ENCODE assay signal across 24 cellular contexts in the genomic region with DNA sequence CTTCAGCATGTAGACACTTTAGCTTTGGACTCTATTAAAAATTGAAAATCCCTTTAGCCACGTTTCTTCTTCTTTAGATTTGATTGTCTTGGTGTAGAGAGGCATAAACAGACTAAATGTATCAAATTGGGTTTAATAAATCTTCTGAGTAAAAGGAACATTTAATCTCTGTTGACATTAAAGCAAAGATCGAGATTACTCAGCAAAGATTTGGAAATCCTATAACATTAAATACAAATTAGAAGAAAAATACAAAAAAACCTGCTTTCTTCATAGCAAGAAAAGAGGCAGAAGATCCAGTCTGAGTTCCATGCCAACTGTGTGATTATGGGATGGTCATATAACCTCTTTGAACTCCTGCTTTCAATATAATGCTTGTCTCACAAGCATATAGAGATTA.
"Had no signal": no experiment of that assay in that cellular context is flagged by ENCODE, and none has a peak within 500 bp of the region (broad histone marks: within the 10 kb centered on the region; RNA-seq: fewer than 3 reads in every experiment).

No MANE protein-coding gene starts in this region.

- H3K36me3 ChIP-seq: esophagus squamous epithelium, gastrocnemius medialis, heart left ventricle, left lung, neural progenitor cell, prostate gland, right atrium auricular region, stomach, thyroid gland had no signal

- H2AFZ ChIP-seq: hepatocyte, neural progenitor cell had no signal

- H3K9ac ChIP-seq: neural progenitor cell had no signal

- H3K27ac Mint-ChIP-seq: effector memory CD8-positive, alpha-beta T cell; naive thymus-derived CD4-positive, alpha-beta T cell; nephron; neural progenitor cell; stimulated activated effector memory CD8-positive, alpha-beta T cell treated with anti-CD3 and anti-CD28 coated beads, Interleukin-12 subunit alpha, Interleukin-12 subunit beta, amount 100 ng/mL, for 72 hours had no signal

- H3K27ac ChIP-seq: gastrocnemius medialis, heart left ventricle, hepatocyte, left lung, neural progenitor cell, prostate gland, right atrium auricular region, stomach, thyroid gland had no signal

- H3K9me3 Mint-ChIP-seq: naive thymus-derived CD4-positive, alpha-beta T cell; nephron; neural progenitor cell; stimulated activated effector memory CD8-positive, alpha-beta T cell treated with anti-CD3 and anti-CD28 coated beads, Interleukin-12 subunit alpha, Interleukin-12 subunit beta, amount 100 ng/mL, for 72 hours had no signal

- H3K4me1 Mint-ChIP-seq: naive thymus-derived CD4-positive, alpha-beta T cell; neural progenitor cell; stimulated activated effector memory CD8-positive, alpha-beta T cell treated with anti-CD3 and anti-CD28 coated beads, Interleukin-12 subunit alpha, Interleukin-12 subunit beta, amount 100 ng/mL, for 72 hours had no signal

- H3K79me2 ChIP-seq: hepatocyte had no signal

- H3K4me2 ChIP-seq: hepatocyte, neural progenitor cell had no signal

- H3K36me3 Mint-ChIP-seq: naive thymus-derived CD4-positive, alpha-beta T cell; neural progenitor cell; stimulated activated effector memory CD8-positive, alpha-beta T cell treated with anti-CD3 and anti-CD28 coated beads, Interleukin-12 subunit alpha, Interleukin-12 subunit beta, amount 100 ng/mL, for 72 hours had no signal

- H3K4me1 ChIP-seq: gastrocnemius medialis, heart left ventricle, left lung, neural progenitor cell, prostate gland, right atrium auricular region, stomach had no signal

- H3K27me3 Mint-ChIP-seq: effector memory CD8-positive, alpha-beta T cell; naive thymus-derived CD4-positive, alpha-beta T cell had no signal

- ATAC-seq: effector memory CD8-positive, alpha-beta T cell; gastrocnemius medialis; heart left ventricle; left cardiac atrium; left lung; naive thymus-derived CD4-positive, alpha-beta T cell; sciatic nerve; stimulated activated effector memory CD8-positive, alpha-beta T cell treated with anti-CD3 and anti-CD28 coated beads, Interleukin-12 subunit alpha, Interleukin-12 subunit beta, amount 100 ng/mL, for 72 hours had no signal

- H3K9me3 ChIP-seq: esophagus squamous epithelium, gastrocnemius medialis, heart left ventricle, left lung, prostate gland, right atrium auricular region, stomach, thyroid gland had no signal

- H3K4me3 ChIP-seq: esophagus squamous epithelium, gastrocnemius medialis, heart left ventricle, hepatocyte, left lung, neural progenitor cell, prostate gland, right atrium auricular region, stomach, thyroid gland had no signal

- H3K27me3 ChIP-seq: esophagus squamous epithelium, gastrocnemius medialis, heart left ventricle, hepatocyte, left lung, neural progenitor cell, right atrium auricular region, stomach, thyroid gland had no signal

- DNase-seq: cortex of kidney; effector memory CD8-positive, alpha-beta T cell; erythroblast; esophagus squamous epithelium; gastrocnemius medialis; heart left ventricle; left cardiac atrium; left lung; mesendoderm; midbrain; naive thymus-derived CD4-positive, alpha-beta T cell; stimulated activated CD4-positive, alpha-beta T cell treated with anti-CD3 and anti-CD28 coated beads, Interleukin-2, amount 100 ng/mL, for 24 hours; stimulated activated CD4-positive, alpha-beta T cell treated with anti-CD3 and anti-CD28 coated beads, Interleukin-4, amount 100 ng/mL, for 24 hours; stimulated activated naive CD4-positive, alpha-beta T cell treated with Interleukin-2 at 50 U/mL for 16 hours; stomach; thyroid gland; trophoblast cell had no signal

- H3K4me3 Mint-ChIP-seq: effector memory CD8-positive, alpha-beta T cell; naive thymus-derived CD4-positive, alpha-beta T cell; nephron; neural progenitor cell; stimulated activated effector memory CD8-positive, alpha-beta T cell treated with anti-CD3 and anti-CD28 coated beads, Interleukin-12 subunit alpha, Interleukin-12 subunit beta, amount 100 ng/mL, for 72 hours had no signal
